Comparison of ENCODE assay signal across 12 cellular contexts in genomic region chr14:68704736-68705720, GRCh38.
A peak's percentile ranks its signal among the peaks of the same experiment; 100 is the strongest.
DNase-seq lines count a peak whose midpoint lies in the region; ATAC-seq and TF ChIP-seq lines count a peak whose summit lies in the region.
"Had no signal": no experiment of that assay in that cellular context is flagged by ENCODE, and none has a peak within 500 bp of the region (broad histone marks: within the 10 kb centered on the region; RNA-seq: fewer than 3 reads in every experiment).

No MANE protein-coding gene starts in this region.

- DNase-seq in PC-9: peak; percentile 60 to 78
- peak; percentile 90 for DNase-seq in osteoblast (ENCODE audit: insufficient read length, low spot score, missing footprints)
- DNase-seq in natural killer cell: no peak
- DNase-seq: heart right ventricle; NK-92 treated with Interleukin-12 subunit alpha and Interleukin-12 subunit beta, amount 100 ng/mL, for 24 hours; stimulated activated naive CD8-positive, alpha-beta T cell treated with anti-CD3 and anti-CD28 coated beads, Interleukin-15, amount 100 ng/mL, for 72 hours; T1000 had no signal

- ATAC-seq in esophagus mucosa: peak; percentile 74
- ATAC-seq in HG03432 (IDR thresholded peaks at IDR 0.05; ENCODE audit: unreplicated experiment): no peak
- ATAC-seq in HG02938 (IDR thresholded peaks at IDR 0.05; ENCODE audit: unreplicated experiment): no peak
- no peak for ATAC-seq in GM19455 (IDR thresholded peaks at IDR 0.05; ENCODE audit: unreplicated experiment)
- no peak for ATAC-seq in natural killer cell
- ATAC-seq: stimulated activated naive CD8-positive, alpha-beta T cell treated with anti-CD3 and anti-CD28 coated beads, Interleukin-15, amount 100 ng/mL, for 72 hours had no signal

- CTCF ChIA-PET in PC-9 (lab: Charles Lee): no interaction called here

- H3K36me3 Mint-ChIP-seq in natural killer cell: no peaks in the 10 kb centered on the region

- no peaks in the 10 kb centered on the region for H3K9me3 Mint-ChIP-seq in natural killer cell

- no TSS peak for BruUV-seq in PC-9 (replicated peaks; lab: Mats Ljungman, UMichigan)

- H4K20me1 ChIP-seq in BLaER1 treated with 17β-estradiol and CSF1 and Interleukin-3, amounts not matched to agents 10 nM and 100 nM: no peaks in the 10 kb centered on the region
- H4K20me1 ChIP-seq in PC-9 (ENCODE audit: insufficient read depth) (no peaks in the 10 kb centered on the region), osteoblast (ENCODE audit: insufficient read depth, low read length) (no peaks in the 10 kb centered on the region)

- peaks cover 0 to 4% of the 10 kb centered on the region in 2 donors for H3K27me3 Mint-ChIP-seq in natural killer cell (ENCODE audit: low read depth in 2 of 2)
- H3K27me3 Mint-ChIP-seq: stimulated activated naive CD8-positive, alpha-beta T cell treated with anti-CD3 and anti-CD28 coated beads, Interleukin-15, amount 100 ng/mL, for 72 hours had no signal

- TF ChIP-seq CTCF in PC-9 (conservative IDR thresholded peaks at IDR 0.05) (no peak), osteoblast (IDR thresholded peaks at IDR 0.05; ENCODE audit: extremely low read depth, low read depth, low read length) (no peak), natural killer cell (IDR thresholded peaks at IDR 0.05) (no peak)

- POLR2A ChIA-PET in PC-9 (lab: Charles Lee; ENCODE audit: unreplicated experiment): interaction anchor here (0.6 to 1.0 kb wide), 3 partner anchors 22 to 128 kb away, joined by 3 to 7 read pairs (median 5); no protein-coding TSS in a partner anchor

- no peaks in the 10 kb centered on the region for H3K9me2 ChIP-seq in PC-9 (ENCODE audit: insufficient read depth)

- peaks cover 17 to 66% (median 32%) of the 10 kb centered on the region in 10 experiments for H3K4me1 ChIP-seq in BLaER1 treated with 17β-estradiol and CSF1 and Interleukin-3, amounts not matched to agents 10 nM and 100 nM
- peaks cover 50% of the 10 kb centered on the region for H3K4me1 ChIP-seq in PC-9 (replicated peaks; ENCODE audit: insufficient read depth)
- H3K4me1 ChIP-seq in osteoblast (ENCODE audit: insufficient read depth, low read length): peaks cover 23% of the 10 kb centered on the region

- H3K27ac ChIP-seq in BLaER1 treated with 17β-estradiol and CSF1 and Interleukin-3, amounts not matched to agents 10 nM and 100 nM: peak overlapping the region in 10 of 11 experiments; percentile 12 to 67 (median 30); a peak in 14 of 22 replicates
- peak overlapping the region; percentile 71 for H3K27ac ChIP-seq in PC-9
- H3K27ac ChIP-seq in osteoblast (ENCODE audit: low read depth, low read length): peak overlapping the region; percentile 39

- H3K79me2 ChIP-seq in PC-9 (ENCODE audit: low read depth): no peaks in the 10 kb centered on the region
- H3K79me2 ChIP-seq in osteoblast (ENCODE audit: insufficient read depth, low read length): no peaks in the 10 kb centered on the region

- peaks cover 23% of the 10 kb centered on the region; the same call in 1 of the 2 replicates for H3F3A ChIP-seq in PC-9 (ENCODE audit: insufficient read depth, low read depth)

- no peaks in the 10 kb centered on the region for H3K27me3 ChIP-seq in BLaER1 treated with 17β-estradiol and CSF1 and Interleukin-3, amounts not matched to agents 10 nM and 100 nM
- H3K27me3 ChIP-seq in PC-9 (ENCODE audit: insufficient read depth, low read depth) (no peaks in the 10 kb centered on the region), osteoblast (ENCODE audit: insufficient read depth, low read length) (no peaks in the 10 kb centered on the region)
- H3K27me3 ChIP-seq: heart right ventricle had no signal

- H3K9me3 ChIP-seq in BLaER1 treated with 17β-estradiol and CSF1 and Interleukin-3, amounts not matched to agents 10 nM and 100 nM (replicated peaks in 1 of 11): peaks cover 0 to 14% (median 8%) of the 10 kb centered on the region in 11 experiments; a peak in 7 of 22 replicates
- H3K9me3 ChIP-seq in PC-9 (ENCODE audit: insufficient read depth, low read depth): peaks cover 2% of the 10 kb centered on the region; the same call in 1 of the 2 replicates
- H3K9me3 ChIP-seq in osteoblast (ENCODE audit: low read depth, low read length): no peaks in the 10 kb centered on the region

- H3K4me1 Mint-ChIP-seq in natural killer cell: no peaks in the 10 kb centered on the region

- no peak overlapping the region for H3K27ac Mint-ChIP-seq in natural killer cell

- H3K4me2 ChIP-seq in BLaER1 treated with 17β-estradiol and CSF1 and Interleukin-3, amounts not matched to agents 10 nM and 100 nM: peak overlapping the region in 5 of 11 experiments; percentile 26 to 86 (median 81); a peak in 10 of 22 replicates
- H3K4me2 ChIP-seq in PC-9 (peak overlapping the region; percentile 50), osteoblast (ENCODE audit: insufficient read depth, low read length) (no peak overlapping the region)

- H3K36me3 ChIP-seq in BLaER1 treated with 17β-estradiol and CSF1 and Interleukin-3, amounts not matched to agents 10 nM and 100 nM: no peaks in the 10 kb centered on the region
- H3K36me3 ChIP-seq in PC-9 (ENCODE audit: low read depth): no peaks in the 10 kb centered on the region
- H3K36me3 ChIP-seq in osteoblast (ENCODE audit: insufficient read depth, low read length): no peaks in the 10 kb centered on the region
- H3K36me3 ChIP-seq: heart right ventricle had no signal

- H2AFZ ChIP-seq in PC-9 (peak overlapping the region; percentile 7; the same call in 1 of the 2 replicates), osteoblast (ENCODE audit: low read length) (peak overlapping the region; percentile 67)

- peak overlapping the region in 4 of 11 experiments; percentile 7 to 42 (median 26); a peak in 4 of 22 replicates for H3K9ac ChIP-seq in BLaER1 treated with 17β-estradiol and CSF1 and Interleukin-3, amounts not matched to agents 10 nM and 100 nM

- intact Hi-C loops in PC-9 (cut with micrococcal nuclease; ENCODE audit: unreplicated experiment) (no loop called here), natural killer cell (cut with micrococcal nuclease) (no loop called here)

- no peak overlapping the region for H3K4me3 Mint-ChIP-seq in natural killer cell
- H3K4me3 Mint-ChIP-seq: stimulated activated naive CD8-positive, alpha-beta T cell treated with anti-CD3 and anti-CD28 coated beads, Interleukin-15, amount 100 ng/mL, for 72 hours had no signal

- no peak overlapping the region for H3K4me3 ChIP-seq in BLaER1 treated with 17β-estradiol and CSF1 and Interleukin-3, amounts not matched to agents 10 nM and 100 nM
- H3K4me3 ChIP-seq in PC-9 (no peak overlapping the region), osteoblast (ENCODE audit: insufficient read depth, low read length) (no peak overlapping the region)
- H3K4me3 ChIP-seq: heart right ventricle had no signal
